ENCODE assay signal across 2 cellular contexts in genomic region chr3:16916840-16917239, GRCh38.
TF ChIP-seq lines count a peak whose summit lies in the region.

No MANE protein-coding gene starts in this region.

TF ChIP-seq in GM12878, 131 proteins besides CTCF, POLR2A, EP300 and RAD21 (continued from another document):
- no peak for TF ChIP-seq ZBTB11 (CRISPR knock-in tag; IDR thresholded peaks at IDR 0.05)
- TF ChIP-seq ATF3 (IDR thresholded peaks at IDR 0.05; ENCODE audit: borderline replicate concordance, extremely low read depth, low read depth, low read length), result no peak
- no peak for TF ChIP-seq POLR2AphosphoS5 (IDR thresholded peaks at IDR 0.05; ENCODE audit: low read length)
- TF ChIP-seq MAX (IDR thresholded peaks at IDR 0.05; ENCODE audit: low read depth, low read length), result no peak
- TF ChIP-seq NR2F1 (conservative IDR thresholded peaks at IDR 0.05), result no peak
- no peak for TF ChIP-seq RELA (IDR thresholded peaks at IDR 0.05; ENCODE audit: borderline replicate concordance, partially characterized antibody)
- no peak for TF ChIP-seq SRF (IDR thresholded peaks at IDR 0.05; ENCODE audit: low read depth in 2 of 2, low read length in 2 of 2)
- no peak for TF ChIP-seq GABPA (IDR thresholded peaks at IDR 0.05; ENCODE audit: low read depth)
- TF ChIP-seq BCL3 (IDR thresholded peaks at IDR 0.05; ENCODE audit: borderline replicate concordance, insufficient read depth, low read depth, low read length, poor library complexity, severe bottlenecking), result no peak
- TF ChIP-seq E4F1 (IDR thresholded peaks at IDR 0.05; ENCODE audit: borderline replicate concordance, partially characterized antibody), result no peak
- TF ChIP-seq ZSCAN29 (IDR thresholded peaks at IDR 0.05), result no peak
- no peak for TF ChIP-seq ELK1 (IDR thresholded peaks at IDR 0.05; ENCODE audit: low read depth, low read length)
- no peak for TF ChIP-seq TCF7 (IDR thresholded peaks at IDR 0.05; ENCODE audit: borderline replicate concordance)
- TF ChIP-seq CBFB (IDR thresholded peaks at IDR 0.05; ENCODE audit: low read depth), result no peak
- no peak for TF ChIP-seq ZNF24 (IDR thresholded peaks at IDR 0.05)

TF ChIP-seq in HEK293T, 16 proteins besides CTCF, POLR2A, EP300 and RAD21 (continued from another document):
- no peak for TF ChIP-seq PKNOX1 (IDR thresholded peaks at IDR 0.05)
- no peak for TF ChIP-seq HDGF (IDR thresholded peaks at IDR 0.05; ENCODE audit: borderline replicate concordance)
- TF ChIP-seq BHLHE40 (IDR thresholded peaks at IDR 0.05; ENCODE audit: borderline replicate concordance), result no peak
- no peak for TF ChIP-seq ZNF384 (IDR thresholded peaks at IDR 0.05)
- TF ChIP-seq L3MBTL2 (conservative IDR thresholded peaks at IDR 0.05), result no peak
- TF ChIP-seq SUZ12 (IDR thresholded peaks at IDR 0.05), result no peak
- TF ChIP-seq LEF1 (IDR thresholded peaks at IDR 0.05; ENCODE audit: borderline replicate concordance), result no peak
